Comparison of ENCODE assay signal across 1 cellular context in the genomic region with DNA sequence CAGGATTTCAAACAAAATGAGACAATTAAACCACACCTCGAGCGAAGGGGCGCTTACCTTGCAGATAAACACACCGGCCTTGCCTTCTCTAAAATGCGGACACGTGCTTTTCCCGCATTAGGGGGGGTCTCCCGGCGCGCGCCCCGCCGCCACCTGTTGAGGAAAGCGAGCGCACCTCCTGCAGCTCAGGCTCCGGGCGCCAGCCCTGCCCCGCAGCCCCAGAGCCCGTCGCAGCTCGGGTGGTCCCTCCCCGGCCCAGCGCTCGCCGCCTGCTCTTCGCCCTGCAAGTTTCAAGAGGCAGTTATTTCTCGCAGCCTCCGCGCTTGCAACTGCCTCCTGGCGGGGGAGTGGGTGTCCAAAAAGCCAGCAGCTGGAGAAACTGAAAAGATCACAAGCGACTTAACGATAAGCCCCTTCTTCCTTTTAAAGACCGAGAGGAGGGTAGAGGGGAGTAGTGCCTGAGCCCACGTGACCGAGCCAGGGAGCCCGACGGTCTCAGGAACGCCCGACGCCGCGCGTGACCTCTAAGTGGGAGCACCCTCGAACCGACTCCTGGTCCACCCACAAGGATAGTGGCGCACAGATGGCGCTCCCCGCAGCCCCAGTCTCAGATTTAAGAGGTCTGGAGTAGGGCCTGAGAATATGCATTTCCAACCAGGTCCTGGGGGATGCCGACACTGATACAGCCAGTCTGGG.
A peak's percentile ranks its signal among the peaks of the same experiment; 100 is the strongest.
TF ChIP-seq lines count a peak whose summit lies in the region.

Gene ESR2 (minus strand): TSS at position 396 of the 696 bp plus-strand sequence. CDS start 11,386 bp downstream, outside the sequence.

TF ChIP-seq in HepG2, 621 proteins besides CTCF, POLR2A, EP300 and RAD21 (continued from another document and continues in another):
- TF ChIP-seq, protein P1, sequence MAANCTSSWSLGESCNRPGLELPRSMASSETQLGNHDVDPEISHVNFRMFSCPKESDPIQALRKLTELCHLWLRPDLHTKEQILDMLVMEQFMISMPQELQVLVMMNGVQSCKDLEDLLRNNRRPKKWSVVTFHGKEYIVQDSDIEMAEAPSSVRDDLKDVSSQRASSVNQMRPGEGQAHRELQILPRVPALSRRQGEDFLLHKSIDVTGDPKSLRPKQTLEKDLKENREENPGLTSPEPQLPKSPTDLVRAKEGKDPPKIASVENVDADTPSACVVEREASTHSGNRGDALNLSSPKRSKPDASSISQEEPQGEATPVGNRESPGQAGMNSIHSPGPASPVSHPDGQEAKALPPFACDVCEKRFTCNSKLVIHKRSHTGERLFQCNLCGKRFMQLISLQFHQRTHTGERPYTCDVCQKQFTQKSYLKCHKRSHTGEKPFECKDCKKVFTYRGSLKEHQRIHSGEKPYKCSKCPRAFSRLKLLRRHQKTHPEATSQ (CRISPR knock-in tag; IDR thresholded peaks at IDR 0.05; ENCODE audit: borderline replicate concordance), result no peak
- no peak for TF ChIP-seq STAT6 (CRISPR knock-in tag; IDR thresholded peaks at IDR 0.05; ENCODE audit: borderline replicate concordance)
- TF ChIP-seq ZNF709 (CRISPR knock-in tag; IDR thresholded peaks at IDR 0.05), result no peak
- TF ChIP-seq XRCC5 (optimal IDR thresholded peaks at IDR 0.05; ENCODE audit: low read length), result no peak
- TF ChIP-seq ZNF850 (CRISPR knock-in tag; conservative IDR thresholded peaks at IDR 0.05), result no peak
- TF ChIP-seq, protein P2, sequence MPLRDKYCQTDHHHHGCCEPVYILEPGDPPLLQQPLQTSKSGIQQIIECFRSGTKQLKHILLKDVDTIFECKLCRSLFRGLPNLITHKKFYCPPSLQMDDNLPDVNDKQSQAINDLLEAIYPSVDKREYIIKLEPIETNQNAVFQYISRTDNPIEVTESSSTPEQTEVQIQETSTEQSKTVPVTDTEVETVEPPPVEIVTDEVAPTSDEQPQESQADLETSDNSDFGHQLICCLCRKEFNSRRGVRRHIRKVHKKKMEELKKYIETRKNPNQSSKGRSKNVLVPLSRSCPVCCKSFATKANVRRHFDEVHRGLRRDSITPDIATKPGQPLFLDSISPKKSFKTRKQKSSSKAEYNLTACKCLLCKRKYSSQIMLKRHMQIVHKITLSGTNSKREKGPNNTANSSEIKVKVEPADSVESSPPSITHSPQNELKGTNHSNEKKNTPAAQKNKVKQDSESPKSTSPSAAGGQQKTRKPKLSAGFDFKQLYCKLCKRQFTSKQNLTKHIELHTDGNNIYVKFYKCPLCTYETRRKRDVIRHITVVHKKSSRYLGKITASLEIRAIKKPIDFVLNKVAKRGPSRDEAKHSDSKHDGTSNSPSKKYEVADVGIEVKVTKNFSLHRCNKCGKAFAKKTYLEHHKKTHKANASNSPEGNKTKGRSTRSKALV (CRISPR knock-in tag; IDR thresholded peaks at IDR 0.05), result peak; percentile 73; the same call in 1 of the 2 replicates
- TF ChIP-seq ZBTB7A (CRISPR knock-in tag; IDR thresholded peaks at IDR 0.05), result no peak
- TF ChIP-seq ZNF816 (CRISPR knock-in tag; IDR thresholded peaks at IDR 0.05; ENCODE audit: borderline replicate concordance), result no peak
- no peak for TF ChIP-seq CBX2 (IDR thresholded peaks at IDR 0.05; ENCODE audit: low read depth, low read length)
- no peak for TF ChIP-seq CBX2 (CRISPR knock-in tag; IDR thresholded peaks at IDR 0.05; ENCODE audit: low read depth)
- no peak for TF ChIP-seq NAIF1 (CRISPR knock-in tag; IDR thresholded peaks at IDR 0.05; ENCODE audit: borderline replicate concordance)
- no peak for TF ChIP-seq SMARCC2 (IDR thresholded peaks at IDR 0.05)
- no peak for TF ChIP-seq POLR2AphosphoS2 (IDR thresholded peaks at IDR 0.05; ENCODE audit: low read depth, low read length)
- TF ChIP-seq NCOR1 (IDR thresholded peaks at IDR 0.05; ENCODE audit: borderline replicate concordance, low read length), result no peak
- TF ChIP-seq, protein P3, sequence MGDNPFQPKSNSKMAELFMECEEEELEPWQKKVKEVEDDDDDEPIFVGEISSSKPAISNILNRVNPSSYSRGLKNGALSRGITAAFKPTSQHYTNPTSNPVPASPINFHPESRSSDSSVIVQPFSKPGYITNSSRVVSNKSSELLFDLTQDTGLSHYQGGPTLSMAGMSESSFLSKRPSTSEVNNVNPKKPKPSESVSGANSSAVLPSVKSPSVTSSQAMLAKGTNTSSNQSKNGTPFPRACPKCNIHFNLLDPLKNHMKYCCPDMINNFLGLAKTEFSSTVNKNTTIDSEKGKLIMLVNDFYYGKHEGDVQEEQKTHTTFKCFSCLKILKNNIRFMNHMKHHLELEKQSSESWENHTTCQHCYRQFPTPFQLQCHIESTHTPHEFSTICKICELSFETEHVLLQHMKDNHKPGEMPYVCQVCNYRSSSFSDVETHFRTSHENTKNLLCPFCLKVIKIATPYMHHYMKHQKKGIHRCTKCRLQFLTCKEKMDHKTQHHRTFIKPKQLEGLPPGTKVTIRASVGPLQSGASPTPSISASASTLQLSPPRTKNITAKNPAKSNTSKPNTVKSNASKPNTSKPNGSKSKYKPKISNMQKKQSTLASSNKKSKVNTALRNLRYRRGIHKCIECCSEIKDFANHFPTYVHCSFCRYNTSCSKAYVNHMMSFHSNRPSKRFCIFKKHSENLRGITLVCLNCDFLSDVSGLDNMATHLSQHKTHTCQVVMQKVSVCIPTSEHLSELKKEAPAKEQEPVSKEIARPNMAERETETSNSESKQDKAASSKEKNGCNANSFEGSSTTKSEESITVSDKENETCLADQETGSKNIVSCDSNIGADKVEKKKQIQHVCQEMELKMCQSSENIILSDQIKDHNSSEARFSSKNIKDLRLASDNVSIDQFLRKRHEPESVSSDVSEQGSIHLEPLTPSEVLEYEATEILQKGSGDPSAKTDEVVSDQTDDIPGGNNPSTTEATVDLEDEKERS (CRISPR knock-in tag; IDR thresholded peaks at IDR 0.05), result no peak
- TF ChIP-seq POGZ (CRISPR knock-in tag; IDR thresholded peaks at IDR 0.05), result 0 out of 2 replicates have a peak, but pooled peaks have one; percentile 9
- 0 out of 2 replicates have a peak, but pooled peaks have one; percentile 34 for TF ChIP-seq MYC (CRISPR knock-in tag; IDR thresholded peaks at IDR 0.05; ENCODE audit: borderline replicate concordance)
- TF ChIP-seq TBX2 (CRISPR knock-in tag; IDR thresholded peaks at IDR 0.05; ENCODE audit: borderline replicate concordance), result no peak
- TF ChIP-seq HOXA9 (CRISPR knock-in tag; IDR thresholded peaks at IDR 0.05; ENCODE audit: borderline replicate concordance), result no peak
- TF ChIP-seq, protein P4, sequence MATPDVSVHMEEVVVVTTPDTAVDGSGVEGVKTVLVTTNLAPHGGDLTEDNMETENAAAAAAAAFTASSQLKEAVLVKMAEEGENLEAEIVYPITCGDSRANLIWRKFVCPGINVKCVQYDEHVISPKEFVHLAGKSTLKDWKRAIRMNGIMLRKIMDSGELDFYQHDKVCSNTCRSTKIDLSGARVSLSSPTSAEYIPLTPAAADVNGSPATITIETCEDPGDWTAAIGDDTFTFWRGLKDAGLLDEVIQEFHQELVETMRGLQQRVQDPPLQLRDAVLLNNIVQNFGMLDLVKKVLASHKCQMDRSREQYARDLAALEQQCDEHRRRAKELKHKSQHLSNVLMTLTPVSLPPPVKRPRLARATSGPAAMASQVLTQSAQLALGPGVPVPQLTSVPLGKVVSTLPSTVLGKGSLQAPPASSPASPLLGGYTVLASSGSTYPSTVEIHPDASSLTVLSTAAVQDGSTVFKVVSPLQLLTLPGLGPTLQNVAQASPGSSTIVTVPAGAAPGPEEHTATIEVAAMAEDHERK (CRISPR knock-in tag; IDR thresholded peaks at IDR 0.05; ENCODE audit: low read depth), result no peak
- no peak for TF ChIP-seq PRPF4 (IDR thresholded peaks at IDR 0.05; ENCODE audit: low read depth, low read length, poor library complexity, severe bottlenecking)
- TF ChIP-seq NFATC3 (CRISPR knock-in tag; IDR thresholded peaks at IDR 0.05), result no peak
- TF ChIP-seq PHF8 (CRISPR knock-in tag; IDR thresholded peaks at IDR 0.05), result peak; percentile 26; the same call in 1 of the 2 replicates
- no peak for TF ChIP-seq ZHX1 (CRISPR knock-in tag; IDR thresholded peaks at IDR 0.05; ENCODE audit: low read depth)
- no peak for TF ChIP-seq TRAFD1 (CRISPR knock-in tag; IDR thresholded peaks at IDR 0.05; ENCODE audit: borderline replicate concordance)
- no peak for TF ChIP-seq PHF21A (CRISPR knock-in tag; IDR thresholded peaks at IDR 0.05)
- TF ChIP-seq, protein P5, sequence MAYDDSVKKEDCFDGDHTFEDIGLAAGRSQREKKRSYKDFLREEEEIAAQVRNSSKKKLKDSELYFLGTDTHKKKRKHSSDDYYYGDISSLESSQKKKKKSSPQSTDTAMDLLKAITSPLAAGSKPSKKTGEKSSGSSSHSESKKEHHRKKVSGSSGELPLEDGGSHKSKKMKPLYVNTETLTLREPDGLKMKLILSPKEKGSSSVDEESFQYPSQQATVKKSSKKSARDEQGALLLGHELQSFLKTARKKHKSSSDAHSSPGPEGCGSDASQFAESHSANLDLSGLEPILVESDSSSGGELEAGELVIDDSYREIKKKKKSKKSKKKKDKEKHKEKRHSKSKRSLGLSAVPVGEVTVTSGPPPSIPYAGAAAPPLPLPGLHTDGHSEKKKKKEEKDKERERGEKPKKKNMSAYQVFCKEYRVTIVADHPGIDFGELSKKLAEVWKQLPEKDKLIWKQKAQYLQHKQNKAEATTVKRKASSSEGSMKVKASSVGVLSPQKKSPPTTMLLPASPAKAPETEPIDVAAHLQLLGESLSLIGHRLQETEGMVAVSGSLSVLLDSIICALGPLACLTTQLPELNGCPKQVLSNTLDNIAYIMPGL (CRISPR knock-in tag; IDR thresholded peaks at IDR 0.05; ENCODE audit: borderline replicate concordance in 1 of 2, low read depth in 1 of 2), result 0 out of 4 replicates have a peak, but pooled peaks of 1 of the 2 experiments have one; percentile 11
- TF ChIP-seq, protein P6, sequence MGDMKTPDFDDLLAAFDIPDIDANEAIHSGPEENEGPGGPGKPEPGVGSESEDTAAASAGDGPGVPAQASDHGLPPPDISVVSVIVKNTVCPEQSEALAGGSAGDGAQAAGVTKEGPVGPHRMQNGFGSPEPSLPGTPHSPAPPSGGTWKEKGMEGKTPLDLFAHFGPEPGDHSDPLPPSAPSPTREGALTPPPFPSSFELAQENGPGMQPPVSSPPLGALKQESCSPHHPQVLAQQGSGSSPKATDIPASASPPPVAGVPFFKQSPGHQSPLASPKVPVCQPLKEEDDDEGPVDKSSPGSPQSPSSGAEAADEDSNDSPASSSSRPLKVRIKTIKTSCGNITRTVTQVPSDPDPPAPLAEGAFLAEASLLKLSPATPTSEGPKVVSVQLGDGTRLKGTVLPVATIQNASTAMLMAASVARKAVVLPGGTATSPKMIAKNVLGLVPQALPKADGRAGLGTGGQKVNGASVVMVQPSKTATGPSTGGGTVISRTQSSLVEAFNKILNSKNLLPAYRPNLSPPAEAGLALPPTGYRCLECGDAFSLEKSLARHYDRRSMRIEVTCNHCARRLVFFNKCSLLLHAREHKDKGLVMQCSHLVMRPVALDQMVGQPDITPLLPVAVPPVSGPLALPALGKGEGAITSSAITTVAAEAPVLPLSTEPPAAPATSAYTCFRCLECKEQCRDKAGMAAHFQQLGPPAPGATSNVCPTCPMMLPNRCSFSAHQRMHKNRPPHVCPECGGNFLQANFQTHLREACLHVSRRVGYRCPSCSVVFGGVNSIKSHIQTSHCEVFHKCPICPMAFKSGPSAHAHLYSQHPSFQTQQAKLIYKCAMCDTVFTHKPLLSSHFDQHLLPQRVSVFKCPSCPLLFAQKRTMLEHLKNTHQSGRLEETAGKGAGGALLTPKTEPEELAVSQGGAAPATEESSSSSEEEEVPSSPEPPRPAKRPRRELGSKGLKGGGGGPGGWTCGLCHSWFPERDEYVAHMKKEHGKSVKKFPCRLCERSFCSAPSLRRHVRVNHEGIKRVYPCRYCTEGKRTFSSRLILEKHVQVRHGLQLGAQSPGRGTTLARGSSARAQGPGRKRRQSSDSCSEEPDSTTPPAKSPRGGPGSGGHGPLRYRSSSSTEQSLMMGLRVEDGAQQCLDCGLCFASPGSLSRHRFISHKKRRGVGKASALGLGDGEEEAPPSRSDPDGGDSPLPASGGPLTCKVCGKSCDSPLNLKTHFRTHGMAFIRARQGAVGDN (CRISPR knock-in tag; IDR thresholded peaks at IDR 0.05), result peak; percentile 60
- TF ChIP-seq ZNF674 (CRISPR knock-in tag; IDR thresholded peaks at IDR 0.05; ENCODE audit: low read depth), result no peak
- TF ChIP-seq PAWR (CRISPR knock-in tag; IDR thresholded peaks at IDR 0.05; ENCODE audit: borderline replicate concordance), result no peak
